In genomic region chr11:32527191-32527590, GRCh38 we compare ENCODE assay signal across 15 cellular contexts.
"Had no signal": no experiment of that assay in that cellular context is flagged by ENCODE, and none has a peak within 500 bp of the region (broad histone marks: within the 10 kb centered on the region; RNA-seq: fewer than 3 reads in every experiment).

No MANE protein-coding gene starts in this region.

- H3K36me3 ChIP-seq: ascending aorta, heart right ventricle, left ventricle myocardium inferior, sigmoid colon, thoracic aorta had no signal

- H3K4me3 ChIP-seq: ascending aorta, heart right ventricle, left ventricle myocardium inferior, psoas muscle, sigmoid colon, thoracic aorta had no signal

- DNase-seq: activated CD4-positive, alpha-beta T cell treated with anti-CD3 and anti-CD28 coated beads for 1 hour; activated CD4-positive, alpha-beta T cell treated with anti-CD3 and anti-CD28 coated beads, Interleukin-2, amount 50 U/mL, for 4 hours; activated naive CD4-positive, alpha-beta T cell treated with anti-CD3 and anti-CD28 coated beads for 36 hours; activated T-cell treated with anti-CD3 and anti-CD28 coated beads, Interleukin-2, amount 50 U/mL, for 1 hour; foreskin keratinocyte; heart right ventricle; left ventricle myocardium inferior; natural killer cell; psoas muscle; sigmoid colon; stimulated activated CD4-positive, alpha-beta T cell treated with anti-CD3 and anti-CD28 coated beads, Interleukin-2, amount 100 ng/mL, for 24 hours had no signal

- H3K27me3 ChIP-seq: ascending aorta, foreskin keratinocyte, heart right ventricle, sigmoid colon had no signal

- FAIRE-seq: colon had no signal

- H3K27ac ChIP-seq: ascending aorta, foreskin keratinocyte, heart right ventricle, left ventricle myocardium inferior, psoas muscle, sigmoid colon, thoracic aorta, VCaP had no signal

- H3K4me1 ChIP-seq: ascending aorta, foreskin keratinocyte, heart right ventricle, left ventricle myocardium inferior, psoas muscle, sigmoid colon had no signal

- H3K9me3 ChIP-seq: ascending aorta, left ventricle myocardium inferior, psoas muscle, sigmoid colon, thoracic aorta had no signal
